Comparison of ENCODE assay signal across 31 cellular contexts in the genomic region with DNA sequence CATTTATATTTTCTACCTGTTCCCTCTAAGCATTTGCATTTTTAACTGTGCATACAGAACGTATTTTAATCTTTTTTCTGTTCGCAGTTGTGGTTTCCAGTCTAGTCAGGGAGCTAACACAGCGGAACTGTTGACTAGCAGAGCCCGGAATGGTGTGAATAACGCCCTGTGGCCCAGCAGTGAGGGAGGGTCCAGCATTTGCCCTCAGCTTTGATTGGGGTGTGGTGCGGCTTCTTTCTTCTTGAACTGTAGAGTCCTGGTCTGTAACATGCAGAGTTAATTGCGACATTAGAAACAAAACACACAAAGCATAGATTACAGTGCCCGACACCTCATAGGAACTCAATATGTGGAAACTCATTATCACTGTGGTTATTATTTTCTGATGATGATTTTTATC.
"Had no signal": no experiment of that assay in that cellular context is flagged by ENCODE, and none has a peak within 500 bp of the region (broad histone marks: within the 10 kb centered on the region; RNA-seq: fewer than 3 reads in every experiment).

No MANE protein-coding gene starts in this region.

- H3K4me1 Mint-ChIP-seq: activated CD4-positive, alpha-beta T cell treated with anti-CD3 and anti-CD28 coated beads, Interleukin-2, amount 10 ng/mL, durations not matched to agents 24 days and 14 days; activated naive CD8-positive, alpha-beta T cell treated with anti-CD3 and anti-CD28 coated beads for 36 hours; naive thymus-derived CD4-positive, alpha-beta T cell; T-helper 17 cell had no signal

- H3K9me3 Mint-ChIP-seq: activated CD4-positive, alpha-beta T cell treated with anti-CD3 and anti-CD28 coated beads, Interleukin-2, amount 10 ng/mL, durations not matched to agents 24 days and 14 days; activated naive CD4-positive, alpha-beta T cell treated with anti-CD3 and anti-CD28 coated beads for 36 hours; mesothelial cell of epicardium had no signal

- H3K36me3 Mint-ChIP-seq: activated CD4-positive, alpha-beta memory T cell treated with anti-CD3 and anti-CD28 coated beads for 36 hours; activated naive CD8-positive, alpha-beta T cell treated with anti-CD3 and anti-CD28 coated beads for 36 hours; mesothelial cell of epicardium; naive thymus-derived CD4-positive, alpha-beta T cell had no signal

- H3K36me3 ChIP-seq: adrenal gland, brain microvascular endothelial cell, gastrocnemius medialis, right lobe of liver, thoracic aorta, WERI-Rb-1 had no signal

- H3K27ac ChIP-seq: adrenal gland, brain microvascular endothelial cell, epithelial cell of prostate, gastrocnemius medialis, right lobe of liver, skin epidermis, thoracic aorta, WERI-Rb-1 had no signal

- DNase-seq: activated CD4-positive, alpha-beta memory T cell treated with anti-CD3 and anti-CD28 coated beads for 36 hours; activated CD8-positive, alpha-beta memory T cell treated with anti-CD3 and anti-CD28 coated beads, Interleukin-2, amount 50 U/mL, for 4 hours; activated effector memory CD4-positive, alpha-beta T cell treated with anti-CD3 and anti-CD28 coated beads, Interleukin-2, amount 50 U/mL, for 16 hours; activated naive CD4-positive, alpha-beta T cell treated with anti-CD3 and anti-CD28 coated beads for 36 hours; activated naive CD8-positive, alpha-beta T cell treated with anti-CD3 and anti-CD28 coated beads for 36 hours; activated T-cell treated with anti-CD3 and anti-CD28 coated beads, Interleukin-2, amount 50 U/mL, for 1 hour; adrenal gland; aorta; brain microvascular endothelial cell; effector CD4-positive, alpha-beta T cell; gastrocnemius medialis; glutamatergic neuron; kidney; left colon; naive thymus-derived CD4-positive, alpha-beta T cell; posterior cingulate gyrus; right lobe of liver; stimulated activated CD4-positive, alpha-beta T cell treated with anti-CD3 and anti-CD28 coated beads, Interleukin-12 subunit alpha, Interleukin-12 subunit beta, amount 100 ng/mL, for 4 hours; stimulated activated CD4-positive, alpha-beta T cell treated with anti-CD3 and anti-CD28 coated beads, Interleukin-4, amount 100 ng/mL, for 1 hour; T-helper 17 cell; T1000; trophoblast cell; WERI-Rb-1 had no signal

- H3K4me3 ChIP-seq: adrenal gland, gastrocnemius medialis, right lobe of liver, skin epidermis, thoracic aorta had no signal

- H3K27me3 Mint-ChIP-seq: activated CD4-positive, alpha-beta memory T cell treated with anti-CD3 and anti-CD28 coated beads for 36 hours; activated CD4-positive, alpha-beta T cell treated with anti-CD3 and anti-CD28 coated beads, Interleukin-2, amount 10 ng/mL, durations not matched to agents 24 days and 14 days; activated naive CD8-positive, alpha-beta T cell treated with anti-CD3 and anti-CD28 coated beads for 36 hours; stimulated activated naive CD8-positive, alpha-beta T cell treated with anti-CD3 and anti-CD28 coated beads, Interleukin-15, Interleukin-2, amounts not matched to agents 100 ng/mL and 50 ng/mL, for 24 hours; T-helper 17 cell had no signal

- H3K27ac Mint-ChIP-seq: activated CD4-positive, alpha-beta memory T cell treated with anti-CD3 and anti-CD28 coated beads for 36 hours; activated CD4-positive, alpha-beta T cell treated with anti-CD3 and anti-CD28 coated beads, Interleukin-2, amount 10 ng/mL, durations not matched to agents 24 days and 14 days; activated naive CD4-positive, alpha-beta T cell treated with anti-CD3 and anti-CD28 coated beads for 36 hours; activated naive CD8-positive, alpha-beta T cell treated with anti-CD3 and anti-CD28 coated beads for 36 hours; activated T-helper 1 cell treated with anti-CD3 and anti-CD28 coated beads, Interleukin-12 subunit alpha, Interleukin-12 subunit beta, Interleukin-2, Interleukin-4 antibody, amounts not matched to agents 30 ng/mL and 10 ng/mL and 1 ng/mL, durations not matched to agents 14 hours and 24 hours and 36 hours; mesothelial cell of epicardium; naive thymus-derived CD4-positive, alpha-beta T cell; stimulated activated naive CD8-positive, alpha-beta T cell treated with anti-CD3 and anti-CD28 coated beads, Interleukin-15, Interleukin-2, amounts not matched to agents 100 ng/mL and 50 ng/mL, for 24 hours; T-helper 17 cell had no signal

- H3K27me3 ChIP-seq: adrenal gland, brain microvascular endothelial cell, gastrocnemius medialis, right lobe of liver had no signal

- H3K9me3 ChIP-seq: adrenal gland, gastrocnemius medialis, right lobe of liver, thoracic aorta had no signal

- H3K4me1 ChIP-seq: adrenal gland, gastrocnemius medialis, right lobe of liver had no signal

- ATAC-seq: activated CD4-positive, CD25-positive, alpha-beta regulatory T cell treated with anti-CD3 and anti-CD28 coated beads, Interleukin-2, amount 50 U/mL, for 24 hours; gastrocnemius medialis; left colon; naive thymus-derived CD4-positive, alpha-beta T cell; right lobe of liver; T-helper 17 cell had no signal

- H3K4me3 Mint-ChIP-seq: activated CD4-positive, alpha-beta memory T cell treated with anti-CD3 and anti-CD28 coated beads for 36 hours; activated CD4-positive, alpha-beta T cell treated with anti-CD3 and anti-CD28 coated beads, Interleukin-2, amount 10 ng/mL, durations not matched to agents 24 days and 14 days; activated naive CD4-positive, alpha-beta T cell treated with anti-CD3 and anti-CD28 coated beads for 36 hours; activated naive CD8-positive, alpha-beta T cell treated with anti-CD3 and anti-CD28 coated beads for 36 hours; activated T-helper 1 cell treated with anti-CD3 and anti-CD28 coated beads, Interleukin-12 subunit alpha, Interleukin-12 subunit beta, Interleukin-2, Interleukin-4 antibody, amounts not matched to agents 30 ng/mL and 10 ng/mL and 1 ng/mL, durations not matched to agents 14 hours and 24 hours and 36 hours; mesothelial cell of epicardium; naive thymus-derived CD4-positive, alpha-beta T cell; stimulated activated naive CD8-positive, alpha-beta T cell treated with anti-CD3 and anti-CD28 coated beads, Interleukin-15, Interleukin-2, amounts not matched to agents 100 ng/mL and 50 ng/mL, for 24 hours; T-helper 17 cell had no signal
